1 cellular context compared by ENCODE assay signal in the genomic region with DNA sequence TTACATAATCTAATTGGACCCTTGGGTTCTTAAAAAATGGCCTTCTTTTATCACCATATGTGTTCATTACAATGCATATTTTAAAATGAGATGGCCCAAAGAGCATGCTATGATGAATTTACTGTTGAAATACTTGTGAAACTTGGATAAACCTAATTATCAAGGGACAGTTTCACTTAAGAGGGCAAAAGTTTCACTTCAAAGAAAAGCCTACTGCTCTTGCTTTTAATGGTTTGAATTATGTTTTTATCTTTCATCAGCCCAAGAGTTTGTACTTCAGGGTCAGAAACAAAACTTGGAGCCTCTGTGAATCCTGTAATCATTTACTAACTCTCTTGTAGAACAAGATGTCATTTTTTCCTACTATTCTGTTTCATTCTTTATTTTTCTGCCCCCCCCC.
A peak's percentile ranks its signal among the peaks of the same experiment; 100 is the strongest.
TF ChIP-seq lines count a peak whose summit lies in the region.

No MANE protein-coding gene starts in this region.

TF ChIP-seq in K562, 482 proteins besides CTCF, POLR2A, EP300 and RAD21:
- TF ChIP-seq ZNF133 (CRISPR knock-in tag; IDR thresholded peaks at IDR 0.05) = no peak
- peak; percentile 15 for TF ChIP-seq MEIS2 (IDR thresholded peaks at IDR 0.05; ENCODE audit: partially characterized antibody)
